Comparison of ENCODE assay signal across 15 cellular contexts in genomic region chr1:219798283-219799030, GRCh38.
DNase-seq lines count a peak whose midpoint lies in the region; ATAC-seq and TF ChIP-seq lines count a peak whose summit lies in the region.
"Had no signal": no experiment of that assay in that cellular context is flagged by ENCODE, and none has a peak within 500 bp of the region (broad histone marks: within the 10 kb centered on the region; RNA-seq: fewer than 3 reads in every experiment).

No MANE protein-coding gene starts in this region.

- H3K4me2 ChIP-seq in OCI-LY3 (ENCODE audit: low read length): peak overlapping the region; percentile 29

- H4K20me1 ChIP-seq in OCI-LY3 (ENCODE audit: insufficient read depth, low read length): no peaks in the 10 kb centered on the region

- peak overlapping the region; percentile 77 for H3K27ac ChIP-seq in OCI-LY3 (ENCODE audit: low read length)
- no peak overlapping the region for H3K27ac ChIP-seq in aorta (ENCODE audit: low read depth in 1 of 2, low read length in 2 of 2)
- H3K27ac ChIP-seq: right atrium auricular region had no signal

- H3K36me3 ChIP-seq in OCI-LY3 (replicated peaks; ENCODE audit: low read depth, low read length): no peaks in the 10 kb centered on the region
- no peaks in the 10 kb centered on the region for H3K36me3 ChIP-seq in aorta (ENCODE audit: control insufficient read depth in 1 of 2, insufficient read depth in 2 of 2, low read length in 1 of 2)
- H3K36me3 ChIP-seq: right atrium auricular region had no signal

- H3K36me3 Mint-ChIP-seq in WTC11: no peaks in the 10 kb centered on the region
- H3K36me3 Mint-ChIP-seq: activated CD8-positive, alpha-beta memory T cell treated with anti-CD3 and anti-CD28 coated beads, Interleukin-2, amount 10 ng/mL, durations not matched to agents 7 days and 5 days; stimulated activated naive B cell treated with anti-CD40 and anti-IgM and Interleukin-4, amounts not matched to agents 10 μg/mL and 1 μg/mL and 100 μg/mL, for 72 hours had no signal

- intact Hi-C loops in aorta (cut with DNase I): no loop called here

- peaks cover 8% of the 10 kb centered on the region for H3K9me3 Mint-ChIP-seq in WTC11
- H3K9me3 Mint-ChIP-seq: H9 had no signal

- peaks cover 63% of the 10 kb centered on the region for H3K4me1 ChIP-seq in OCI-LY3 (ENCODE audit: low read length)
- H3K4me1 ChIP-seq in aorta (ENCODE audit: control insufficient read depth in 1 of 2, insufficient read depth in 2 of 2, low read length in 2 of 2): no peaks in the 10 kb centered on the region
- H3K4me1 ChIP-seq: right atrium auricular region had no signal

- ATAC-seq in aorta (ENCODE audit: low FRiP score) (no peak), left lobe of liver (no peak), WTC11 (no peak)
- ATAC-seq: activated CD8-positive, alpha-beta memory T cell treated with anti-CD3 and anti-CD28 coated beads, Interleukin-2, amount 10 ng/mL, durations not matched to agents 7 days and 5 days; Right ventricle myocardium inferior had no signal

- H3K4me3 Mint-ChIP-seq in WTC11: no peak overlapping the region
- H3K4me3 Mint-ChIP-seq: activated CD8-positive, alpha-beta memory T cell treated with anti-CD3 and anti-CD28 coated beads, Interleukin-2, amount 10 ng/mL, durations not matched to agents 7 days and 5 days; H9; stimulated activated naive B cell treated with anti-CD40 and anti-IgM and Interleukin-4, amounts not matched to agents 10 μg/mL and 1 μg/mL and 100 μg/mL, for 72 hours had no signal

- H3K27me3 ChIP-seq in OCI-LY3 (ENCODE audit: low read depth, low read length): no peaks in the 10 kb centered on the region
- no peaks in the 10 kb centered on the region for H3K27me3 ChIP-seq in aorta (ENCODE audit: control insufficient read depth in 1 of 2, insufficient read depth in 2 of 2, low read length in 1 of 2)
- H3K27me3 ChIP-seq: right atrium auricular region had no signal

- CTCF ChIA-PET in WTC11 (lab: Charles Lee): no interaction called here

- H3K4me3 ChIP-seq in OCI-LY3 (ENCODE audit: low read length) (peak overlapping the region; percentile 7; the same call in 1 of the 2 replicates), foreskin fibroblast (ENCODE audit: low read depth in 1 of 2, low read length in 2 of 2) (no peak overlapping the region), aorta (ENCODE audit: low read length in 2 of 2) (no peak overlapping the region)
- H3K4me3 ChIP-seq: right atrium auricular region had no signal

- H3K79me2 ChIP-seq in OCI-LY3 (ENCODE audit: low read length): no peaks in the 10 kb centered on the region

- WGBS in aorta, 2 donors: 83 to 84% methylated on average over 3 of the region's 3 CpGs

- DNase-seq in EH (ENCODE audit: low read depth): peak; percentile 74
- DNase-seq in HCEC 1CT: peak; percentile 84
- peak; percentile 64 to 86 for DNase-seq in foreskin fibroblast
- no peak for DNase-seq in aorta
- DNase-seq in AML-193 (lab: John Stamatoyannopoulos, UW): no peak
- no peak for DNase-seq in left lobe of liver (ENCODE audit: low spot score)
- DNase-seq in WTC11 (ENCODE audit: low spot score): no peak
- DNase-seq: activated CD8-positive, alpha-beta memory T cell treated with anti-CD3 and anti-CD28 coated beads, Interleukin-2, amount 10 ng/mL, durations not matched to agents 7 days and 5 days; DMS79; H9; NCI-H1092 treated with DMSO at 0.1 percent for 48 hours; stimulated activated naive B cell treated with anti-CD40 and anti-IgM and Interleukin-4, amounts not matched to agents 10 μg/mL and 1 μg/mL and 100 μg/mL, for 72 hours had no signal

- no peaks in the 10 kb centered on the region for H3K4me1 Mint-ChIP-seq in WTC11
- H3K4me1 Mint-ChIP-seq: activated CD8-positive, alpha-beta memory T cell treated with anti-CD3 and anti-CD28 coated beads, Interleukin-2, amount 10 ng/mL, durations not matched to agents 7 days and 5 days had no signal

- POLR2A ChIA-PET in WTC11 (lab: Charles Lee): no interaction called here

- no peak overlapping the region for H2AFZ ChIP-seq in OCI-LY3 (ENCODE audit: low read depth, low read length)

- peak overlapping the region; percentile 19; the same call in 1 of the 2 replicates for H3K9ac ChIP-seq in OCI-LY3 (ENCODE audit: low read length)

- H3K27ac Mint-ChIP-seq in WTC11: no peak overlapping the region
- H3K27ac Mint-ChIP-seq: activated CD8-positive, alpha-beta memory T cell treated with anti-CD3 and anti-CD28 coated beads, Interleukin-2, amount 10 ng/mL, durations not matched to agents 7 days and 5 days; H9; stimulated activated naive B cell treated with anti-CD40 and anti-IgM and Interleukin-4, amounts not matched to agents 10 μg/mL and 1 μg/mL and 100 μg/mL, for 72 hours had no signal

- no peaks in the 10 kb centered on the region for H3K27me3 Mint-ChIP-seq in WTC11 (ENCODE audit: low read depth)
- H3K27me3 Mint-ChIP-seq: activated CD8-positive, alpha-beta memory T cell treated with anti-CD3 and anti-CD28 coated beads, Interleukin-2, amount 10 ng/mL, durations not matched to agents 7 days and 5 days had no signal

- TF ChIP-seq CTCF in OCI-LY3 (IDR thresholded peaks at IDR 0.05; ENCODE audit: low read depth, low read length) (no peak), foreskin fibroblast (IDR thresholded peaks at IDR 0.05; ENCODE audit: low read depth, low read length) (no peak), WTC11 (IDR thresholded peaks at IDR 0.05) (no peak)

- no peaks in the 10 kb centered on the region for H3K9me3 ChIP-seq in OCI-LY3 (ENCODE audit: insufficient read depth, low read length)
- H3K9me3 ChIP-seq in aorta (ENCODE audit: control insufficient read depth, low read length): no peaks in the 10 kb centered on the region

TF ChIP-seq in WTC11, 78 proteins besides CTCF, POLR2A, EP300 and RAD21 (continues in another document):
- no peak for TF ChIP-seq NFE2L1 (CRISPR knock-in tag; IDR thresholded peaks at IDR 0.05)
- no peak for TF ChIP-seq ZNF423 (CRISPR knock-in tag; IDR thresholded peaks at IDR 0.05)
- TF ChIP-seq SMAD3 (CRISPR knock-in tag; IDR thresholded peaks at IDR 0.05; ENCODE audit: borderline replicate concordance): no peak
- no peak for TF ChIP-seq NR3C1 (CRISPR knock-in tag; conservative IDR thresholded peaks at IDR 0.05; ENCODE audit: low read depth)
- TF ChIP-seq ZSCAN18 (CRISPR knock-in tag; IDR thresholded peaks at IDR 0.05): no peak
- TF ChIP-seq ETV6 (CRISPR knock-in tag; IDR thresholded peaks at IDR 0.05): no peak
- no peak for TF ChIP-seq HMGXB4 (CRISPR knock-in tag; IDR thresholded peaks at IDR 0.05)
- no peak for TF ChIP-seq ZNF138 (CRISPR knock-in tag; conservative IDR thresholded peaks at IDR 0.05)
- TF ChIP-seq EMX1 (CRISPR knock-in tag; IDR thresholded peaks at IDR 0.05): no peak
- no peak for TF ChIP-seq E2F5 (CRISPR knock-in tag; IDR thresholded peaks at IDR 0.05)

Comparison
In these comparisons a context has a peak if more than half of its experiments do, and no peak if none do; other contexts are left out.
1. DNase-seq: peak in EH (single experiment), HCEC 1CT (single experiment) and foreskin fibroblast (2 of 2); none in aorta (0 of 2), AML-193 (0 of 2), left lobe of liver (single experiment) and WTC11 (single experiment).